ENCODE assay signal across 8 cellular contexts in genomic region chr6:136790411-136791295, GRCh38. TPM values are rescaled to one million over a fixed set of nuclear protein-coding genes. Genes with fewer than 3 reads are reported as not detected.
DNase-seq lines count a peak whose midpoint lies in the region; FAIRE-seq and TF ChIP-seq lines count a peak whose summit lies in the region.

No MANE protein-coding gene starts in this region.

- H3K79me2 ChIP-seq in mammary epithelial cell (ENCODE audit: insufficient read depth, low read length): peaks cover 49% of the 10 kb centered on the region

- peak overlapping the region; percentile 99 for H2AFZ ChIP-seq in mammary epithelial cell (ENCODE audit: low read depth, low read length)

- H3K27me3 ChIP-seq in HUES6 (ENCODE audit: control insufficient read depth, insufficient read depth, low read length) (peaks cover 49% of the 10 kb centered on the region), mammary epithelial cell (ENCODE audit: insufficient read depth, low read length) (no peaks in the 10 kb centered on the region), muscle layer of colon (ENCODE audit: control insufficient read depth in 1 of 2, insufficient read depth in 2 of 2, low read length in 2 of 2) (no peaks in the 10 kb centered on the region)

- DNase-seq in AG04449 (ENCODE audit: low read depth, low spot score) (no peak), mammary epithelial cell (no peak), NCI-H2196 treated with DMSO at 0.1 percent for 48 hours (lab: John Stamatoyannopoulos, UW; ENCODE audit: unreplicated experiment) (no peak), SW480 (ENCODE audit: low spot score) (no peak), DMS153 (lab: John Stamatoyannopoulos, UW) (no peak), GM12892 (ENCODE audit: insufficient read length) (no peak)

- intact Hi-C loops in mammary epithelial cell (cut with micrococcal nuclease): loop anchor here (5.0 kb wide), 1 partner anchor 73 kb away; no protein-coding TSS in a partner anchor

- CTCF ChIA-PET in AG04449 (lab: Yijun Ruan, JAX): interaction anchor here (0.6 to 8.5 kb wide), 9 partner anchors 10 to 252 kb away, joined by 3 to 351 read pairs (median 6); partner anchors contain the start of gene MAP7
- CTCF ChIA-PET in mammary epithelial cell (lab: Charles Lee; ENCODE audit: low non-redundant PET): interaction anchor here (0.5 to 0.6 kb wide), 2 partner anchors 32 to 209 kb away, joined by 3 to 4 read pairs; partner anchors contain the start of gene PEX7

- TF ChIP-seq CTCF in AG04449 (IDR thresholded peaks at IDR 0.05; ENCODE audit: insufficient read depth, low read length, missing control alignments): no peak
- TF ChIP-seq CTCF in mammary epithelial cell (conservative IDR thresholded peaks at IDR 0.05 in 1 of 2, IDR thresholded peaks at IDR 0.05 in 1 of 2; ENCODE audit: extremely low read depth in 1 of 2, insufficient read depth in 1 of 2, low read depth in 1 of 2, low read length in 2 of 2): no peak

- 0 out of 2 replicates have a peak, but pooled peaks cover 7% of the 10 kb centered on the region for H3K4me1 ChIP-seq in HUES6 (ENCODE audit: control insufficient read depth, insufficient read depth, low read length)
- peaks cover 25% of the 10 kb centered on the region for H3K4me1 ChIP-seq in mammary epithelial cell (ENCODE audit: insufficient read depth, low read length)
- H3K4me1 ChIP-seq in muscle layer of colon (ENCODE audit: insufficient read depth, low read length): peaks cover 8% of the 10 kb centered on the region

- 18% methylated on average over 7 of the region's 7 CpGs for WGBS in mammary epithelial cell (ENCODE audit: low coverage, missing lambda C conversion rate)

- no peaks in the 10 kb centered on the region for H3K9me3 ChIP-seq in HUES6 (ENCODE audit: control insufficient read depth, insufficient read depth, low read depth, low read length)
- no peaks in the 10 kb centered on the region for H3K9me3 ChIP-seq in mammary epithelial cell (replicated peaks; ENCODE audit: insufficient read depth, low read length)
- H3K9me3 ChIP-seq in muscle layer of colon (ENCODE audit: low read length): no peaks in the 10 kb centered on the region

- dilution Hi-C loops in mammary epithelial cell (cut with HindIII; ENCODE audit: low sequenced_read_pairs): no loop called here

- H3K36me3 ChIP-seq in HUES6 (ENCODE audit: control insufficient read depth, insufficient read depth, low read length): no peaks in the 10 kb centered on the region
- no peaks in the 10 kb centered on the region for H3K36me3 ChIP-seq in mammary epithelial cell (ENCODE audit: insufficient read depth, low read length)
- no peaks in the 10 kb centered on the region for H3K36me3 ChIP-seq in muscle layer of colon (ENCODE audit: insufficient read depth, low read length)

- POLR2A ChIA-PET in AG04449 (lab: Yijun Ruan, JAX): no interaction called here

- in situ Hi-C loops in mammary epithelial cell (cut with MboI; ENCODE audit: low sequenced_read_pairs in 2 of 2): loop anchor here (5.0 to 10.0 kb wide), 3 partner anchors 143 to 206 kb away; no protein-coding TSS in a partner anchor

- TF ChIP-seq POLR2A in GM12892 (IDR thresholded peaks at IDR 0.05; ENCODE audit: low read depth, low read length): no peak

- peak overlapping the region; percentile 85 for H3K4me2 ChIP-seq in mammary epithelial cell (ENCODE audit: insufficient read depth, low read depth, low read length)

- H4K20me1 ChIP-seq in mammary epithelial cell (ENCODE audit: insufficient read depth, low read length): no peaks in the 10 kb centered on the region

- H3K4me3 ChIP-seq in AG04449 (ENCODE audit: low read depth, low read length) (peak overlapping the region; percentile 86), HUES6 (ENCODE audit: low read depth, low read length) (peak overlapping the region; percentile 83), mammary epithelial cell (replicated peaks in 1 of 3; ENCODE audit: insufficient read depth in 1 of 3, low read depth in 2 of 3, low read length in 3 of 3) (peak overlapping the region; percentile 44 to 97 (median 79)), muscle layer of colon (ENCODE audit: low read depth in 1 of 2, low read length in 2 of 2) (peak overlapping the region; percentile 67 to 87)

- BruUV-seq in mammary epithelial cell (replicated peaks; lab: Mats Ljungman, UMichigan): no TSS peak

- H3K9ac ChIP-seq in HUES6 (ENCODE audit: low read length): no peak overlapping the region
- peak overlapping the region; percentile 48 for H3K9ac ChIP-seq in mammary epithelial cell (ENCODE audit: insufficient read depth, low read length)
- H3K9ac ChIP-seq in muscle layer of colon (ENCODE audit: low read length): peak overlapping the region; percentile 38

- H3K27ac ChIP-seq in HUES6 (ENCODE audit: low read depth, low read length) (no peak overlapping the region), mammary epithelial cell (ENCODE audit: insufficient read depth, low read depth, low read length) (peak overlapping the region; percentile 46), muscle layer of colon (ENCODE audit: low read depth, low read length) (peak overlapping the region; percentile 51)

- no peak for FAIRE-seq in GM12892 (lab: Jason Lieb, UNC)

RNA-seq across cellular contexts. Expression of gene MAP3K5, which starts 1.6 kb away (rescaled TPM):
- total RNA-seq in mammary epithelial cell: 1 to 10 TPM; 4.2 to 8.8 TPM
- 2.4 TPM for polyA plus RNA-seq in mammary epithelial cell
- 3.3 TPM for polyA minus RNA-seq in mammary epithelial cell
- 13.4 TPM for polyA plus RNA-seq in GM12892 (2012; ENCODE audit: missing spikeins)

RNA-seq across cellular contexts. Expression of gene PEX7, which starts 31.7 kb away (rescaled TPM):
- 10 to 100 TPM in 1 of 2 donors, 1 to 10 TPM in 1; 9.0 to 13.8 TPM for total RNA-seq in mammary epithelial cell
- polyA plus RNA-seq in mammary epithelial cell: 10.0 TPM
- polyA minus RNA-seq in mammary epithelial cell: 3.0 TPM
- 8.1 TPM for polyA plus RNA-seq in GM12892 (2012; ENCODE audit: missing spikeins)
